20 cellular contexts compared by ENCODE assay signal in the genomic region with DNA sequence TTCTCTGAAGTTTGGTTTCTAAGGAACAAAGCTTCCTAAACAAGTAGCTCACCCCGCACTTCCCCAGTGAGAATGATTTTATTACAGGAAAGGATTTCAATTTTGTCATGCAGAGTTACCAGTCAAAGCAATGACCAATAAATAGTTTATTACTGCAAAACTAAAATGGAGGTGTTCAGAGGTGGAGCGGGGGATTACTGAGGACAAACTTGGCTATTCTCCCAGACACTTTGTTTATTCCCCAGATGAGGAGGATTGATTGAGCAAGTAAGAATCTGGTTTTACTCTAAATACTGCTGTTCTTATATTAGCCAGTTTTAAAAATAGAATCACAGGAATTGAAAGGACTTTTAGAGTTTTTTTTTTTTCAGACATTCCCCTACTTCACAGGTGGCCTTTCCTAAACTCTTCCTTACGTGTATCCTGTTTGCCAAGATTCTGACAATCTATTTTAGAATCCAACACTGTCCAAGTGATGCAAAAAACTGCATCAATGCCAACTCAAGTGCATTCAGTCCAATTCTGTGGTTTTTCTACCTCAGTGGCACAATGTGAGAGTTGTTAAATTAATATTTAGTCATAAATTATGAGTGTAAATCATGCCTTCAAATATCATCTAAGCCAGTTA.
DNase-seq lines count a peak whose midpoint lies in the region; ATAC-seq, FAIRE-seq and TF ChIP-seq lines count a peak whose summit lies in the region.
"Had no signal": no experiment of that assay in that cellular context is flagged by ENCODE, and none has a peak within 500 bp of the region (broad histone marks: within the 10 kb centered on the region; RNA-seq: fewer than 3 reads in every experiment).

No MANE protein-coding gene starts in this region.

- FAIRE-seq in astrocyte (lab: Jason Lieb, UNC), result peak; percentile 81

- H3K36me3 ChIP-seq in astrocyte (ENCODE audit: insufficient read depth, low read length), result no peaks in the 10 kb centered on the region
- H3K36me3 ChIP-seq: colonic mucosa, neutrophil, right lobe of liver had no signal

- H3K27ac ChIP-seq in astrocyte (ENCODE audit: low read depth, low read length) (peak overlapping the region; percentile 30), foreskin keratinocyte (no peak overlapping the region)
- H3K27ac ChIP-seq: colonic mucosa, KMS-11, neutrophil, right lobe of liver had no signal

- H3K9me3 ChIP-seq in astrocyte (ENCODE audit: insufficient read depth, low read depth, low read length), result peaks cover 10% of the 10 kb centered on the region
- H3K9me3 ChIP-seq: colonic mucosa had no signal

- H3K4me2 ChIP-seq in astrocyte (ENCODE audit: low read length), result no peak overlapping the region
- H3K4me2 ChIP-seq: KMS-11 had no signal

- no peak overlapping the region for H2AFZ ChIP-seq in astrocyte (ENCODE audit: low read depth, low read length)

- H3K4me3 ChIP-seq in HFF-Myc (replicated peaks; ENCODE audit: low read depth, low read length) (no peak overlapping the region), astrocyte (ENCODE audit: insufficient read depth, low read depth, low read length) (no peak overlapping the region), foreskin fibroblast (ENCODE audit: low read depth in 1 of 2, low read length in 2 of 2) (no peak overlapping the region)
- H3K4me3 ChIP-seq: colonic mucosa, right lobe of liver had no signal

- peak; percentile 57 for DNase-seq in AG08395 (ENCODE audit: low spot score)
- DNase-seq in HFF-Myc (ENCODE audit: extremely low read depth, low read depth), result peak; percentile 95
- peak; percentile 83 for DNase-seq in astrocyte (ENCODE audit: low read depth)
- DNase-seq in foreskin fibroblast, result peak; percentile 73 to 81
- DNase-seq in T-helper 2 cell treated with Interferon-gamma antibody and Interleukin-4, amounts not matched to agents 5 μg/mL and 100 μg/mL, for 36 hours (ENCODE audit: low spot score), result no peak
- no peak for DNase-seq in foreskin keratinocyte
- no peak for DNase-seq in NCI-H1436 treated with DMSO at 0.1 percent for 48 hours (lab: John Stamatoyannopoulos, UW)
- DNase-seq: activated CD4-positive, CD25-positive, alpha-beta regulatory T cell treated with anti-CD3 and anti-CD28 coated beads, Interleukin-2, amount 50 U/mL, for 72 hours; Calu3; colonic mucosa; hippocampal formation; kidney glomerular epithelial cell; NCI-H1436; NCI-H446; right lobe of liver; SIG-M5; stimulated activated CD4-positive, alpha-beta T cell treated with anti-CD3 and anti-CD28 coated beads, Interleukin-4, amount 100 ng/mL, for 1 hour had no signal

- H3K4me1 Mint-ChIP-seq in astrocyte (ENCODE audit: low read depth, unreplicated experiment), result peaks cover 29% of the 10 kb centered on the region
- H3K4me1 Mint-ChIP-seq in T-helper 2 cell treated with Interferon-gamma antibody and Interleukin-4, amounts not matched to agents 5 μg/mL and 100 μg/mL, for 36 hours (ENCODE audit: low read depth), result no peaks in the 10 kb centered on the region

- H3K4me1 ChIP-seq in astrocyte (ENCODE audit: insufficient read depth, low read length) (peaks cover 44% of the 10 kb centered on the region), foreskin keratinocyte (peaks cover 49% of the 10 kb centered on the region)
- H3K4me1 ChIP-seq: colonic mucosa, right lobe of liver had no signal

- peaks cover 3% of the 10 kb centered on the region for H3K36me3 Mint-ChIP-seq in astrocyte (ENCODE audit: low read depth, unreplicated experiment)
- H3K36me3 Mint-ChIP-seq in T-helper 2 cell treated with Interferon-gamma antibody and Interleukin-4, amounts not matched to agents 5 μg/mL and 100 μg/mL, for 36 hours (ENCODE audit: low read depth), result no peaks in the 10 kb centered on the region

- no peaks in the 10 kb centered on the region for H3K79me2 ChIP-seq in astrocyte (ENCODE audit: insufficient read depth, low read length)

- H3K27ac Mint-ChIP-seq in astrocyte (ENCODE audit: unreplicated experiment), result no peak overlapping the region
- no peak overlapping the region for H3K27ac Mint-ChIP-seq in T-helper 2 cell treated with Interferon-gamma antibody and Interleukin-4, amounts not matched to agents 5 μg/mL and 100 μg/mL, for 36 hours

- TF ChIP-seq CTCF in HFF-Myc (IDR thresholded peaks at IDR 0.05; ENCODE audit: low read depth, low read length, missing control alignments) (no peak), astrocyte (IDR thresholded peaks at IDR 0.05; ENCODE audit: insufficient read depth, low read depth, low read length) (no peak), foreskin fibroblast (IDR thresholded peaks at IDR 0.05; ENCODE audit: low read depth, low read length) (no peak), foreskin keratinocyte (conservative IDR thresholded peaks at IDR 0.05) (no peak)

- H3K27me3 ChIP-seq in astrocyte (ENCODE audit: insufficient read depth, low read length) (no peaks in the 10 kb centered on the region), foreskin keratinocyte (no peaks in the 10 kb centered on the region)
- H3K27me3 ChIP-seq: colonic mucosa, neutrophil, right lobe of liver had no signal

- peaks cover 4% of the 10 kb centered on the region for H3K9me3 Mint-ChIP-seq in astrocyte (ENCODE audit: unreplicated experiment)
- H3K9me3 Mint-ChIP-seq in T-helper 2 cell treated with Interferon-gamma antibody and Interleukin-4, amounts not matched to agents 5 μg/mL and 100 μg/mL, for 36 hours, result peaks cover 22% of the 10 kb centered on the region

- H4K20me1 ChIP-seq in astrocyte (ENCODE audit: insufficient read depth, low read length), result no peaks in the 10 kb centered on the region

- no peak overlapping the region for H3K9ac ChIP-seq in astrocyte (ENCODE audit: low read length)
- H3K9ac ChIP-seq: KMS-11 had no signal

- H3K4me3 Mint-ChIP-seq in astrocyte (ENCODE audit: unreplicated experiment), result no peak overlapping the region
- H3K4me3 Mint-ChIP-seq in T-helper 2 cell treated with Interferon-gamma antibody and Interleukin-4, amounts not matched to agents 5 μg/mL and 100 μg/mL, for 36 hours, result no peak overlapping the region

- no peaks in the 10 kb centered on the region for H3K27me3 Mint-ChIP-seq in astrocyte (ENCODE audit: low read depth, unreplicated experiment)
- H3K27me3 Mint-ChIP-seq in T-helper 2 cell treated with Interferon-gamma antibody and Interleukin-4, amounts not matched to agents 5 μg/mL and 100 μg/mL, for 36 hours (ENCODE audit: low read depth), result peaks cover 24% of the 10 kb centered on the region

- ATAC-seq in GM21381 (IDR thresholded peaks at IDR 0.05; ENCODE audit: unreplicated experiment) (no peak), foreskin keratinocyte (no peak)

Comparison
In these comparisons a context has a peak if more than half of its experiments do, and no peak if none do; other contexts are left out.
1. DNase-seq: peak in AG08395 (single experiment), HFF-Myc (single experiment), astrocyte (single experiment) and foreskin fibroblast (2 of 2); none in T-helper 2 cell treated with Interferon-gamma antibody and Interleukin-4, amounts not matched to agents 5 μg/mL and 100 μg/mL, for 36 hours (single experiment), foreskin keratinocyte (0 of 2) and NCI-H1436 treated with DMSO at 0.1 percent for 48 hours (single experiment).